Comparison of ENCODE assay signal across 1 cellular context in genomic region chr15:66932634-66933024, GRCh38.
TF ChIP-seq lines count a peak whose summit lies in the region.

No MANE protein-coding gene starts in this region.

TF ChIP-seq in H1, 55 proteins besides CTCF, POLR2A, EP300 and RAD21 (continued from another document):
- no peak for TF ChIP-seq RBBP5 (IDR thresholded peaks at IDR 0.05; ENCODE audit: borderline replicate concordance, low read depth, low read length)
- no peak for TF ChIP-seq CTBP2 (IDR thresholded peaks at IDR 0.05; ENCODE audit: borderline replicate concordance, insufficient read depth, insufficient read length, low read length)
- TF ChIP-seq SAP30 (IDR thresholded peaks at IDR 0.05; ENCODE audit: insufficient read depth, insufficient replicate concordance, low read length) = no peak
- no peak for TF ChIP-seq RXRA (IDR thresholded peaks at IDR 0.05; ENCODE audit: insufficient read depth, low read depth, low read length)
- TF ChIP-seq SIN3A (conservative IDR thresholded peaks at IDR 0.05 in 1 of 2, IDR thresholded peaks at IDR 0.05 in 1 of 2; ENCODE audit: low read depth in 1 of 2, low read length in 2 of 2) = no peak
- no peak for TF ChIP-seq BCL11A (IDR thresholded peaks at IDR 0.05; ENCODE audit: low read depth in 2 of 2, low read length in 2 of 2)
- no peak for TF ChIP-seq JUND (IDR thresholded peaks at IDR 0.05; ENCODE audit: low read length)
- no peak for TF ChIP-seq BRCA1 (IDR thresholded peaks at IDR 0.05; ENCODE audit: low read depth, low read length)
- TF ChIP-seq EZH2 (IDR thresholded peaks at IDR 0.05; ENCODE audit: low read depth, low read length, severe bottlenecking) = no peak
- TF ChIP-seq ATF3 (IDR thresholded peaks at IDR 0.05; ENCODE audit: insufficient read depth, low read depth, low read length) = no peak
- no peak for TF ChIP-seq SIX5 (IDR thresholded peaks at IDR 0.05; ENCODE audit: low read depth, low read length)
- no peak for TF ChIP-seq SP1 (IDR thresholded peaks at IDR 0.05; ENCODE audit: low read depth, low read length)
